ENCODE assay signal across 1 cellular context in genomic region chr2:152176113-152176714, GRCh38.
TF ChIP-seq lines count a peak whose summit lies in the region.

No MANE protein-coding gene starts in this region.

TF ChIP-seq in HepG2, 621 proteins besides CTCF, POLR2A, EP300 and RAD21 (continued from another document and continues in another):
- TF ChIP-seq ZBTB39 (CRISPR knock-in tag; IDR thresholded peaks at IDR 0.05): peak; percentile 40; the same call in 1 of the 2 replicates
- no peak; the same call in 1 of the 2 replicates for TF ChIP-seq ZNF574 (CRISPR knock-in tag; IDR thresholded peaks at IDR 0.05)
- TF ChIP-seq ZSCAN31 (CRISPR knock-in tag; IDR thresholded peaks at IDR 0.05; ENCODE audit: low read depth): no peak; the same call in 1 of the 2 replicates
- no peak for TF ChIP-seq ATF7 (IDR thresholded peaks at IDR 0.05)
- TF ChIP-seq ATF7 (CRISPR knock-in tag; IDR thresholded peaks at IDR 0.05): peak; percentile 18
- TF ChIP-seq ETV6 (CRISPR knock-in tag; conservative IDR thresholded peaks at IDR 0.05): no peak
- no peak for TF ChIP-seq CBX5 (CRISPR knock-in tag; IDR thresholded peaks at IDR 0.05; ENCODE audit: borderline replicate concordance)
- 0 out of 2 replicates have a peak, but pooled peaks have one; percentile 3 for TF ChIP-seq PRDM4 (CRISPR knock-in tag; IDR thresholded peaks at IDR 0.05; ENCODE audit: borderline replicate concordance)
- TF ChIP-seq PAXIP1 (CRISPR knock-in tag; conservative IDR thresholded peaks at IDR 0.05): peak; percentile 19; the same call in 1 of the 2 replicates
- TF ChIP-seq ZNF101 (CRISPR knock-in tag; IDR thresholded peaks at IDR 0.05; ENCODE audit: borderline replicate concordance, low read depth): no peak
- TF ChIP-seq ZXDC (CRISPR knock-in tag; IDR thresholded peaks at IDR 0.05): no peak
- TF ChIP-seq ZNF670 (CRISPR knock-in tag; IDR thresholded peaks at IDR 0.05; ENCODE audit: borderline replicate concordance): no peak; the same call in 1 of the 2 replicates
- no peak for TF ChIP-seq ZNF281 (CRISPR knock-in tag; IDR thresholded peaks at IDR 0.05; ENCODE audit: borderline replicate concordance)
- no peak for TF ChIP-seq SSRP1 (CRISPR knock-in tag; IDR thresholded peaks at IDR 0.05)
- no peak for TF ChIP-seq IRF9 (CRISPR knock-in tag; IDR thresholded peaks at IDR 0.05; ENCODE audit: borderline replicate concordance)
- TF ChIP-seq NAIF1 (CRISPR knock-in tag; IDR thresholded peaks at IDR 0.05; ENCODE audit: borderline replicate concordance): peak; percentile 81; the same call in 1 of the 2 replicates
- no peak for TF ChIP-seq ZUFSP (CRISPR knock-in tag; IDR thresholded peaks at IDR 0.05; ENCODE audit: borderline replicate concordance)
- no peak for TF ChIP-seq ADNP (CRISPR knock-in tag; IDR thresholded peaks at IDR 0.05)
- no peak for TF ChIP-seq NFIB (CRISPR knock-in tag; IDR thresholded peaks at IDR 0.05; ENCODE audit: borderline replicate concordance)
- TF ChIP-seq BATF2 (CRISPR knock-in tag; IDR thresholded peaks at IDR 0.05): no peak
- TF ChIP-seq ZNF776 (CRISPR knock-in tag; IDR thresholded peaks at IDR 0.05): no peak
- no peak for TF ChIP-seq RFXANK (CRISPR knock-in tag; IDR thresholded peaks at IDR 0.05)
- TF ChIP-seq SOX6 (IDR thresholded peaks at IDR 0.05): no peak
- TF ChIP-seq SOX6 (CRISPR knock-in tag; IDR thresholded peaks at IDR 0.05): peak; percentile 17; the same call in 1 of the 2 replicates
- TF ChIP-seq E2F5 (CRISPR knock-in tag; conservative IDR thresholded peaks at IDR 0.05): no peak
